ENCODE assay signal across 11 cellular contexts in genomic region chr14:24335461-24336146, GRCh38. TPM values are rescaled to one million over a fixed set of nuclear protein-coding genes. Genes with fewer than 3 reads are reported as not detected.
A peak's percentile ranks its signal among the peaks of the same experiment; 100 is the strongest.
DNase-seq lines count a peak whose midpoint lies in the region; ATAC-seq and TF ChIP-seq lines count a peak whose summit lies in the region.
"Had no signal": no experiment of that assay in that cellular context is flagged by ENCODE, and none has a peak within 500 bp of the region (broad histone marks: within the 10 kb centered on the region; RNA-seq: fewer than 3 reads in every experiment).

No MANE protein-coding gene starts in this region.

- peaks cover 12% of the 10 kb centered on the region for H4K20me1 ChIP-seq in neural progenitor cell (ENCODE audit: low read depth)

- H3K9ac ChIP-seq in neural progenitor cell = no peak overlapping the region

- H3K4me1 ChIP-seq in CD8-positive, alpha-beta T cell (ENCODE audit: insufficient read depth, low read length) = peaks cover 57% of the 10 kb centered on the region
- peaks cover 11% of the 10 kb centered on the region for H3K4me1 ChIP-seq in neural progenitor cell
- H3K4me1 ChIP-seq: foreskin keratinocyte had no signal

- peak overlapping the region; percentile 18 for H3K4me3 Mint-ChIP-seq in CD8-positive, alpha-beta T cell
- H3K4me3 Mint-ChIP-seq in HFFc6 (peak overlapping the region; percentile 41; the same call in 1 of the 2 replicates), neural progenitor cell (peak overlapping the region; percentile 75)

- H3K4me1 Mint-ChIP-seq in CD8-positive, alpha-beta T cell (ENCODE audit: low read depth) = peaks cover 62% of the 10 kb centered on the region
- H3K4me1 Mint-ChIP-seq in HFFc6 (ENCODE audit: low read depth) = peaks cover 18% of the 10 kb centered on the region
- H3K4me1 Mint-ChIP-seq in neural progenitor cell = peaks cover 14% of the 10 kb centered on the region

- H3K27me3 ChIP-seq in CD8-positive, alpha-beta T cell (ENCODE audit: insufficient read depth, low read length) = peaks cover 7% of the 10 kb centered on the region
- peaks cover 100% of the 10 kb centered on the region for H3K27me3 ChIP-seq in neural progenitor cell

- no peak for DNase-seq in CD8-positive, alpha-beta T cell
- DNase-seq in HFFc6 = no peak
- peak; percentile 47 for DNase-seq in dermis blood vessel endothelial cell
- DNase-seq in neural progenitor cell (ENCODE audit: low spot score) = no peak
- DNase-seq in NCI-H2196 (lab: John Stamatoyannopoulos, UW; ENCODE audit: unreplicated experiment) = no peak
- no peak for DNase-seq in nucleus accumbens (lab: John Stamatoyannopoulos, UW)
- no peak for DNase-seq in NCI-H82 (lab: John Stamatoyannopoulos, UW)
- DNase-seq: DMS 273 treated with DMSO at 0.1 percent for 48 hours, foreskin keratinocyte, NCI-H2227 treated with DMSO at 0.1 percent for 48 hours had no signal

- no peak for TF ChIP-seq CTCF in CD8-positive, alpha-beta T cell (IDR thresholded peaks at IDR 0.05)
- TF ChIP-seq CTCF in HFFc6 (IDR thresholded peaks at IDR 0.05) (no peak), neural progenitor cell (IDR thresholded peaks at IDR 0.05) (no peak)

- H2AFZ ChIP-seq in neural progenitor cell (replicated peaks) = no peak overlapping the region

- no peaks in the 10 kb centered on the region for H3K36me3 ChIP-seq in CD8-positive, alpha-beta T cell (ENCODE audit: insufficient read depth, low read length)
- H3K36me3 ChIP-seq in neural progenitor cell = no peaks in the 10 kb centered on the region

- H3F3A ChIP-seq in neural progenitor cell (ENCODE audit: low read depth) = peaks cover 22% of the 10 kb centered on the region

- POLR2A ChIA-PET in CD8-positive, alpha-beta T cell (lab: Charles Lee) = interaction anchor here (1.2 to 1.6 kb wide), 2 partner anchors 24 to 94 kb away, joined by 4 to 5 read pairs; partner anchors contain the start of genes CBLN3, KHNYN and LTB4R

- H3K4me2 ChIP-seq in neural progenitor cell = no peak overlapping the region

- H3K9me3 ChIP-seq in CD8-positive, alpha-beta T cell (ENCODE audit: low read length) = no peaks in the 10 kb centered on the region
- H3K9me3 ChIP-seq in neural progenitor cell (ENCODE audit: low read depth) = no peaks in the 10 kb centered on the region

- H3K9me3 Mint-ChIP-seq in CD8-positive, alpha-beta T cell = no peaks in the 10 kb centered on the region
- H3K9me3 Mint-ChIP-seq in HFFc6 (no peaks in the 10 kb centered on the region), neural progenitor cell (peaks cover 8% of the 10 kb centered on the region)

- ATAC-seq in CD8-positive, alpha-beta T cell = no peak
- no peak for ATAC-seq in GM21825 (IDR thresholded peaks at IDR 0.05; ENCODE audit: unreplicated experiment)
- ATAC-seq: foreskin keratinocyte had no signal

- H3K27ac ChIP-seq in CD8-positive, alpha-beta T cell (ENCODE audit: low read depth, low read length) = no peak overlapping the region
- no peak overlapping the region for H3K27ac ChIP-seq in neural progenitor cell
- H3K27ac ChIP-seq: foreskin keratinocyte had no signal

- H3K79me2 ChIP-seq in neural progenitor cell (ENCODE audit: low read depth) = no peaks in the 10 kb centered on the region

- intact Hi-C loops in CD8-positive, alpha-beta T cell (cut with DNase I, micrococcal nuclease) = loop anchor here (10.0 kb wide), 1 partner anchor 339 kb away; no protein-coding TSS in a partner anchor

- H3K4me3 ChIP-seq in CD8-positive, alpha-beta T cell (ENCODE audit: low read depth, low read length) = no peak overlapping the region
- H3K4me3 ChIP-seq in neural progenitor cell = no peak overlapping the region

- peaks cover 26% of the 10 kb centered on the region for H3K36me3 Mint-ChIP-seq in CD8-positive, alpha-beta T cell
- H3K36me3 Mint-ChIP-seq in HFFc6 (ENCODE audit: low read depth) = no peaks in the 10 kb centered on the region
- H3K36me3 Mint-ChIP-seq in neural progenitor cell = no peaks in the 10 kb centered on the region

- no peak overlapping the region for H3K27ac Mint-ChIP-seq in CD8-positive, alpha-beta T cell
- H3K27ac Mint-ChIP-seq in HFFc6 = no peak overlapping the region
- no peak overlapping the region for H3K27ac Mint-ChIP-seq in neural progenitor cell

- CTCF ChIA-PET in CD8-positive, alpha-beta T cell (lab: Charles Lee) = interaction anchor here (1.3 to 23.5 kb wide), 4 partner anchors 9 to 97 kb away, joined by 3 to 442 read pairs (median 98); partner anchors contain the start of genes CBLN3, CIDEB, KHNYN and LTB4R

- peaks cover 20% of the 10 kb centered on the region for H3K27me3 Mint-ChIP-seq in CD8-positive, alpha-beta T cell (ENCODE audit: low read depth)
- H3K27me3 Mint-ChIP-seq in HFFc6 (ENCODE audit: insufficient read depth) (peaks cover 49% of the 10 kb centered on the region), neural progenitor cell (ENCODE audit: insufficient read depth, low read depth) (peaks cover 86% of the 10 kb centered on the region)

RNA-seq across cellular contexts. Expression of gene ADCY4, which starts 0.7 kb away (rescaled TPM):
- total RNA-seq in CD8-positive, alpha-beta T cell = 1 to 10 TPM; 5.2 to 7.9 TPM
- total RNA-seq in HFFc6 (2021; fragmentation: NEBNext Ultra II Directional; extraction: Animal tissue kit (Norgen Biotek cat#: 25700)) = under 1 TPM in 3 of 6 experiments, not detected in 3; 0.25 to 0.41 (median 0.34) TPM
- 68.4 and 138 TPM in 2 replicates for total RNA-seq in dermis blood vessel endothelial cell
- not detected in 2 replicates for total RNA-seq in neural progenitor cell (ENCODE audit: low replicate concordance)

RNA-seq across cellular contexts. Expression of gene RIPK3, which starts 4.2 kb away (rescaled TPM):
- 10 to 100 TPM; 17.6 to 19.3 TPM for total RNA-seq in CD8-positive, alpha-beta T cell
- not detected for total RNA-seq in HFFc6 (2021; fragmentation: NEBNext Ultra II Directional; extraction: Animal tissue kit (Norgen Biotek cat#: 25700))
- 4.7 and 5.8 TPM in 2 replicates for total RNA-seq in dermis blood vessel endothelial cell
- not detected in 2 replicates for total RNA-seq in neural progenitor cell (ENCODE audit: low replicate concordance)

RNA-seq across cellular contexts. Expression of gene LTB4R, which starts 24.3 kb away (rescaled TPM):
- 10 to 100 TPM; 15.4 to 16.7 TPM for total RNA-seq in CD8-positive, alpha-beta T cell
- 1 to 10 TPM; 1.5 to 2.9 (median 1.9) TPM for total RNA-seq in HFFc6 (2021; fragmentation: NEBNext Ultra II Directional; extraction: Animal tissue kit (Norgen Biotek cat#: 25700))
- total RNA-seq in dermis blood vessel endothelial cell = 3.5 and 3.6 TPM in 2 replicates
- total RNA-seq in neural progenitor cell (ENCODE audit: low replicate concordance) = 1.9 and 4.6 TPM in 2 replicates

RNA-seq across cellular contexts. Expression of gene LTB4R2, which starts 25.7 kb away (rescaled TPM):
- total RNA-seq in CD8-positive, alpha-beta T cell = 10 to 100 TPM; 18.9 to 21.5 TPM
- total RNA-seq in HFFc6 (2021; fragmentation: NEBNext Ultra II Directional; extraction: Animal tissue kit (Norgen Biotek cat#: 25700)) = 1 to 10 TPM; 2.2 to 3.0 (median 2.3) TPM
- total RNA-seq in dermis blood vessel endothelial cell (5.9 and 9.7 TPM in 2 replicates), neural progenitor cell (ENCODE audit: low replicate concordance) (1.8 and 9.0 TPM in 2 replicates)

RNA-seq across cellular contexts. Expression of gene CIDEB, which starts 27.8 kb away (rescaled TPM):
- 10 to 100 TPM; 11.8 to 13.4 TPM for total RNA-seq in CD8-positive, alpha-beta T cell
- total RNA-seq in HFFc6 (2021; fragmentation: NEBNext Ultra II Directional; extraction: Animal tissue kit (Norgen Biotek cat#: 25700)) = under 1 TPM in 5 of 6 experiments, not detected in 1; 0.17 to 0.40 (median 0.20) TPM
- total RNA-seq in dermis blood vessel endothelial cell (4.6 and 7.5 TPM in 2 replicates), neural progenitor cell (ENCODE audit: low replicate concordance) (0.12 TPM in 1 of 2 replicates, not detected in the other)

Comparison
In these comparisons a context has a peak if more than half of its experiments do, and no peak if none do; other contexts are left out.
1. H3K4me3 Mint-ChIP-seq: peak in every context shown above with its lines; median percentile 75 in neural progenitor cell; 41 in HFFc6; 18 in CD8-positive, alpha-beta T cell.